Comparison of ENCODE assay signal across 1 cellular context in the genomic region with DNA sequence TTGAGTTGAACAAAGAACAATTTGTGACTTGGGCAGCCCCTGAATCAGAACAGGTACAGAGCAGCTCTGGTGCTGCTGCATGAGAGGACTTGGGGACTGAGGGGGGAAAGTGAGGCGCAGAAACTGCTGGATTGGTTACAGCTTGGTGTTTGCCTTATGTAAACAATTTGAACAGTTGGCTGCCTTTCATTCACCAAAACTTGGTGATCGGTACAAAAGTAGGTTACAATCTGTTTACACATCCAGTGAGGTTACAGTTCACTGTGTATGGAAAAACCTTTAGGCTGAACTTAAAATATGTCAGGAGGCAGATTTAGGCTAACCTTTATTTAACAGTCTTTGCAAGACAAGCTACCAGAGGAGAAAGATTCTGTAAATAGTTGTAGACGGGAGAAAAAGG.
TF ChIP-seq lines count a peak whose summit lies in the region.

No MANE protein-coding gene starts in this region.

TF ChIP-seq in HepG2, 621 proteins besides CTCF, POLR2A, EP300 and RAD21 (continued from another document):
- TF ChIP-seq, protein P1, sequence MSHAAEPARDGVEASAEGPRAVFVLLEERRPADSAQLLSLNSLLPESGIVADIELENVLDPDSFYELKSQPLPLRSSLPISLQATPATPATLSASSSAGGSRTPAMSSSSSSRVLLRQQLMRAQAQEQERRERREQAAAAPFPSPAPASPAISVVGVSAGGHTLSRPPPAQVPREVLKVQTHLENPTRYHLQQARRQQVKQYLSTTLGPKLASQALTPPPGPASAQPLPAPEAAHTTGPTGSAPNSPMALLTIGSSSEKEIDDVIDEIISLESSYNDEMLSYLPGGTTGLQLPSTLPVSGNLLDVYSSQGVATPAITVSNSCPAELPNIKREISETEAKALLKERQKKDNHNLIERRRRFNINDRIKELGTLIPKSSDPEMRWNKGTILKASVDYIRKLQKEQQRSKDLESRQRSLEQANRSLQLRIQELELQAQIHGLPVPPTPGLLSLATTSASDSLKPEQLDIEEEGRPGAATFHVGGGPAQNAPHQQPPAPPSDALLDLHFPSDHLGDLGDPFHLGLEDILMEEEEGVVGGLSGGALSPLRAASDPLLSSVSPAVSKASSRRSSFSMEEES (CRISPR knock-in tag; IDR thresholded peaks at IDR 0.05), result no peak
- TF ChIP-seq, protein P2, sequence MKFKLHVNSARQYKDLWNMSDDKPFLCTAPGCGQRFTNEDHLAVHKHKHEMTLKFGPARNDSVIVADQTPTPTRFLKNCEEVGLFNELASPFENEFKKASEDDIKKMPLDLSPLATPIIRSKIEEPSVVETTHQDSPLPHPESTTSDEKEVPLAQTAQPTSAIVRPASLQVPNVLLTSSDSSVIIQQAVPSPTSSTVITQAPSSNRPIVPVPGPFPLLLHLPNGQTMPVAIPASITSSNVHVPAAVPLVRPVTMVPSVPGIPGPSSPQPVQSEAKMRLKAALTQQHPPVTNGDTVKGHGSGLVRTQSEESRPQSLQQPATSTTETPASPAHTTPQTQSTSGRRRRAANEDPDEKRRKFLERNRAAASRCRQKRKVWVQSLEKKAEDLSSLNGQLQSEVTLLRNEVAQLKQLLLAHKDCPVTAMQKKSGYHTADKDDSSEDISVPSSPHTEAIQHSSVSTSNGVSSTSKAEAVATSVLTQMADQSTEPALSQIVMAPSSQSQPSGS (CRISPR knock-in tag; IDR thresholded peaks at IDR 0.05), result no peak
- TF ChIP-seq, protein P3, sequence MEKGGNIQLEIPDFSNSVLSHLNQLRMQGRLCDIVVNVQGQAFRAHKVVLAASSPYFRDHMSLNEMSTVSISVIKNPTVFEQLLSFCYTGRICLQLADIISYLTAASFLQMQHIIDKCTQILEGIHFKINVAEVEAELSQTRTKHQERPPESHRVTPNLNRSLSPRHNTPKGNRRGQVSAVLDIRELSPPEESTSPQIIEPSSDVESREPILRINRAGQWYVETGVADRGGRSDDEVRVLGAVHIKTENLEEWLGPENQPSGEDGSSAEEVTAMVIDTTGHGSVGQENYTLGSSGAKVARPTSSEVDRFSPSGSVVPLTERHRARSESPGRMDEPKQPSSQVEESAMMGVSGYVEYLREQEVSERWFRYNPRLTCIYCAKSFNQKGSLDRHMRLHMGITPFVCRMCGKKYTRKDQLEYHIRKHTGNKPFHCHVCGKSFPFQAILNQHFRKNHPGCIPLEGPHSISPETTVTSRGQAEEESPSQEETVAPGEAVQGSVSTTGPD (CRISPR knock-in tag; IDR thresholded peaks at IDR 0.05), result peak; percentile 76; the same call in 1 of the 2 replicates
- TF ChIP-seq, protein P4, sequence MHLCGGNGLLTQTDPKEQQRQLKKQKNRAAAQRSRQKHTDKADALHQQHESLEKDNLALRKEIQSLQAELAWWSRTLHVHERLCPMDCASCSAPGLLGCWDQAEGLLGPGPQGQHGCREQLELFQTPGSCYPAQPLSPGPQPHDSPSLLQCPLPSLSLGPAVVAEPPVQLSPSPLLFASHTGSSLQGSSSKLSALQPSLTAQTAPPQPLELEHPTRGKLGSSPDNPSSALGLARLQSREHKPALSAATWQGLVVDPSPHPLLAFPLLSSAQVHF (CRISPR knock-in tag; IDR thresholded peaks at IDR 0.05), result no peak
- TF ChIP-seq ZNF703 (CRISPR knock-in tag; IDR thresholded peaks at IDR 0.05; ENCODE audit: borderline replicate concordance), result no peak
- TF ChIP-seq, protein P5, sequence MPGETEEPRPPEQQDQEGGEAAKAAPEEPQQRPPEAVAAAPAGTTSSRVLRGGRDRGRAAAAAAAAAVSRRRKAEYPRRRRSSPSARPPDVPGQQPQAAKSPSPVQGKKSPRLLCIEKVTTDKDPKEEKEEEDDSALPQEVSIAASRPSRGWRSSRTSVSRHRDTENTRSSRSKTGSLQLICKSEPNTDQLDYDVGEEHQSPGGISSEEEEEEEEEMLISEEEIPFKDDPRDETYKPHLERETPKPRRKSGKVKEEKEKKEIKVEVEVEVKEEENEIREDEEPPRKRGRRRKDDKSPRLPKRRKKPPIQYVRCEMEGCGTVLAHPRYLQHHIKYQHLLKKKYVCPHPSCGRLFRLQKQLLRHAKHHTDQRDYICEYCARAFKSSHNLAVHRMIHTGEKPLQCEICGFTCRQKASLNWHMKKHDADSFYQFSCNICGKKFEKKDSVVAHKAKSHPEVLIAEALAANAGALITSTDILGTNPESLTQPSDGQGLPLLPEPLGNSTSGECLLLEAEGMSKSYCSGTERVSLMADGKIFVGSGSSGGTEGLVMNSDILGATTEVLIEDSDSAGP (CRISPR knock-in tag; IDR thresholded peaks at IDR 0.05; ENCODE audit: borderline replicate concordance), result no peak
- TF ChIP-seq HOXA5 (CRISPR knock-in tag; IDR thresholded peaks at IDR 0.05), result no peak
- TF ChIP-seq ZBTB3 (CRISPR knock-in tag; IDR thresholded peaks at IDR 0.05; ENCODE audit: borderline replicate concordance, low read depth), result 0 out of 2 replicates have a peak, but pooled peaks have one; percentile 40
